Comparison of ENCODE assay signal across 20 cellular contexts in genomic region chrX:112826020-112826419, GRCh38. TPM values are rescaled to one million over a fixed set of nuclear protein-coding genes. Genes with fewer than 3 reads are reported as not detected.
DNase-seq lines count a peak whose midpoint lies in the region; ATAC-seq, FAIRE-seq and TF ChIP-seq lines count a peak whose summit lies in the region.
"Had no signal": no experiment of that assay in that cellular context is flagged by ENCODE, and none has a peak within 500 bp of the region (broad histone marks: within the 10 kb centered on the region; RNA-seq: fewer than 3 reads in every experiment).

No MANE protein-coding gene starts in this region.

- H3K79me2 ChIP-seq in smooth muscle cell (ENCODE audit: low read depth): peaks cover 12% of the 10 kb centered on the region

- H4K20me1 ChIP-seq in smooth muscle cell (ENCODE audit: low read depth): no peaks in the 10 kb centered on the region

- peak; percentile 43; the same call in 1 of the 3 replicates for ATAC-seq in SK-N-SH treated with all-trans-retinoic acid at 6 μM for 48 hours
- no peak for ATAC-seq in body of pancreas
- ATAC-seq: GM12878, GM23338, HCT116, K562, PC-3 had no signal

- no peak for TF ChIP-seq CTCF in fibroblast of mammary gland (conservative IDR thresholded peaks at IDR 0.05; ENCODE audit: control insufficient read depth, insufficient read depth, low read depth, low read length)
- no peak for TF ChIP-seq CTCF in smooth muscle cell (IDR thresholded peaks at IDR 0.05; ENCODE audit: borderline replicate concordance, insufficient read depth, poor library complexity, severe bottlenecking)
- TF ChIP-seq CTCF in body of pancreas (IDR thresholded peaks at IDR 0.05): no peak

- no peaks in the 10 kb centered on the region for H3K36me3 ChIP-seq in smooth muscle cell (ENCODE audit: low read depth)
- no peaks in the 10 kb centered on the region for H3K36me3 ChIP-seq in body of pancreas (replicated peaks in 1 of 2; ENCODE audit: insufficient read depth in 1 of 2, low read depth in 2 of 2)

- no peaks in the 10 kb centered on the region for H3K4me1 ChIP-seq in smooth muscle cell (ENCODE audit: low read depth)
- peaks cover 14% of the 10 kb centered on the region for H3K4me1 ChIP-seq in body of pancreas

- H3K4me2 ChIP-seq in smooth muscle cell: peak overlapping the region; percentile 36
- H3K4me2 ChIP-seq: GM23338 had no signal

- no peak for TF ChIP-seq POLR2A in body of pancreas (IDR thresholded peaks at IDR 0.05)

- H3K9me3 ChIP-seq in smooth muscle cell (replicated peaks; ENCODE audit: low read depth) (no peaks in the 10 kb centered on the region), body of pancreas (no peaks in the 10 kb centered on the region)

- no peaks in the 10 kb centered on the region for H3F3A ChIP-seq in smooth muscle cell (ENCODE audit: low read depth)

- no peak overlapping the region for H2AFZ ChIP-seq in smooth muscle cell (ENCODE audit: low read depth)
- H2AFZ ChIP-seq: GM23338 had no signal

- peak overlapping the region; percentile 23 for H3K27ac ChIP-seq in smooth muscle cell (ENCODE audit: low read depth)
- H3K27ac ChIP-seq in body of pancreas: no peak overlapping the region
- H3K27ac ChIP-seq: C4-2B, RWPE1 had no signal

- H3K27me3 ChIP-seq in smooth muscle cell (ENCODE audit: low read depth) (no peaks in the 10 kb centered on the region), body of pancreas (no peaks in the 10 kb centered on the region)

- no peak overlapping the region for H3K9ac ChIP-seq in smooth muscle cell (ENCODE audit: low read depth)

- H3K4me3 ChIP-seq in fibroblast of mammary gland (ENCODE audit: control insufficient read depth, low read depth, low read length) (no peak overlapping the region), smooth muscle cell (no peak overlapping the region), body of pancreas (no peak overlapping the region)
- H3K4me3 ChIP-seq: GM12878, GM23338, K562 had no signal

- intact Hi-C loops in body of pancreas (cut with DNase I): no loop called here

- DNase-seq in GM19239 (ENCODE audit: insufficient read length, low spot score): no peak
- DNase-seq in fibroblast of mammary gland (ENCODE audit: low read depth): peak; percentile 13
- DNase-seq in smooth muscle cell (lab: John Stamatoyannopoulos, UW; ENCODE audit: unreplicated experiment): no peak
- no peak for DNase-seq in activated gamma-delta T cell treated with Interleukin-2 at 50 U/mL for 16 hours
- no peak for DNase-seq in body of pancreas
- no peak for DNase-seq in NCI-H1105 treated with DMSO at 0.1 percent for 48 hours (lab: John Stamatoyannopoulos, UW)
- DNase-seq: GDM1, NCI-H1417, NCI-H187 treated with DMSO at 0.1 percent for 48 hours, NCI-H345, NCI-H524 treated with DMSO at 0.1 percent for 48 hours, PC-3, SIG-M5 had no signal

- peak; percentile 42 for FAIRE-seq in GM19239 (lab: Jason Lieb, UNC)
- FAIRE-seq: GM12878, K562 had no signal

TF ChIP-seq in SK-N-SH treated with all-trans-retinoic acid at 6 μM for 48 hours, 23 proteins besides CTCF, POLR2A, EP300 and RAD21:
- no peak for TF ChIP-seq RARB (CRISPR knock-in tag; IDR thresholded peaks at IDR 0.05)

RNA-seq across cellular contexts. Expression of gene AMOT, which starts 14.6 kb away (rescaled TPM):
- total RNA-seq in smooth muscle cell (56.9 and 66.6 TPM in 2 replicates), body of pancreas (1 to 10 TPM; 4.2 to 7.3 TPM)
- 10.0 and 37.9 TPM in 2 replicates for polyA plus RNA-seq in smooth muscle cell
- polyA plus RNA-seq: K562 had no signal
